ENCODE assay signal across 11 cellular contexts in the genomic region with DNA sequence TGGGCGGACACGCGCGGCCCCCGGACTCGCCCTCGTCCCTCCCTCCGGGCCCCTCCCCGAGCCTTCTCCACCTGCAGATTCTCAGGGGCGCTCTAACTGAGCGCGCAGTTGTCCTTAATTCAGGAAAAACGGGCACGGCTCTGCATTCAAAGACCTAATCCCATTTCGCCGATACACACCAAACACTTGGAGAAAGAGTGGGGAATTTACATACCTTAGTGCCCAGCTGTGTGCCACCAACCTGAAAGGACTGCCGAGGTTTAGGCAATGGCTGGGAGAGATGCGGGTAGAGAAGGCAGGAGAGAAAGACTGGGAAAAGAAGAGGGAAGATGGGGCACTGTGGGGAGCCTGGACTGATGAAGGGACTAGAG. TPM values are rescaled to one million over a fixed set of nuclear protein-coding genes. Genes with fewer than 3 reads are reported as not detected.
DNase-seq lines count a peak whose midpoint lies in the region; ATAC-seq and TF ChIP-seq lines count a peak whose summit lies in the region.
"Had no signal": no experiment of that assay in that cellular context is flagged by ENCODE, and none has a peak within 500 bp of the region (broad histone marks: within the 10 kb centered on the region; RNA-seq: fewer than 3 reads in every experiment).

No MANE protein-coding gene starts in this region.

- CTCF ChIA-PET in mammary epithelial cell (lab: Charles Lee; ENCODE audit: low non-redundant PET) = no interaction called here

- dilution Hi-C loops in mammary epithelial cell (cut with HindIII; ENCODE audit: low sequenced_read_pairs) = no loop called here

- H3K27ac ChIP-seq in mammary epithelial cell (ENCODE audit: insufficient read depth, low read depth, low read length) (no peak overlapping the region), lower lobe of right lung (no peak overlapping the region)

- DNase-seq in DMS79 treated with DMSO at 0.1 percent for 48 hours (lab: John Stamatoyannopoulos, UW) = peak; percentile 20
- no peak for DNase-seq in DMS79 (lab: John Stamatoyannopoulos, UW)
- DNase-seq in mammary epithelial cell = no peak
- DNase-seq in lower lobe of right lung = no peak
- DNase-seq in stimulated activated naive CD8-positive, alpha-beta T cell treated with anti-CD3 and anti-CD28 coated beads, Interleukin-15, amount 100 ng/mL, for 72 hours = no peak
- no peak for DNase-seq in COLO829 (ENCODE audit: low spot score)
- DNase-seq in stimulated activated CD8-positive, alpha-beta memory T cell treated with anti-CD3 and anti-CD28 coated beads, Interleukin-4, amount 100 ng/mL, for 48 hours = no peak
- DNase-seq: 8988T; activated CD4-positive, alpha-beta T cell treated with anti-CD3 and anti-CD28 coated beads, Interleukin-2, amount 50 U/mL, for 1 hour; NCI-H2171 treated with DMSO at 0.1 percent for 48 hours had no signal

- H3K4me3 ChIP-seq in mammary epithelial cell (replicated peaks in 1 of 3; ENCODE audit: insufficient read depth in 1 of 3, low read depth in 2 of 3, low read length in 3 of 3) (no peak overlapping the region), lower lobe of right lung (peak overlapping the region; percentile 47)

- peak overlapping the region; percentile 78 for H3K4me2 ChIP-seq in mammary epithelial cell (ENCODE audit: insufficient read depth, low read depth, low read length)

- H3K4me1 ChIP-seq in mammary epithelial cell (ENCODE audit: insufficient read depth, low read length) (no peaks in the 10 kb centered on the region), lower lobe of right lung (peaks cover 7% of the 10 kb centered on the region)

- peaks cover 6 to 21% of the 10 kb centered on the region in 2 donors for H3K9me3 Mint-ChIP-seq in stimulated activated naive CD8-positive, alpha-beta T cell treated with anti-CD3 and anti-CD28 coated beads, Interleukin-15, amount 100 ng/mL, for 72 hours

- peak overlapping the region; percentile 59 for H2AFZ ChIP-seq in mammary epithelial cell (ENCODE audit: low read depth, low read length)

- ATAC-seq in lower lobe of right lung = peak in 1 of 2 donors; percentile 7
- ATAC-seq in stimulated activated naive CD8-positive, alpha-beta T cell treated with anti-CD3 and anti-CD28 coated beads, Interleukin-15, amount 100 ng/mL, for 72 hours = no peak
- no peak for ATAC-seq in GM19395 (IDR thresholded peaks at IDR 0.05; ENCODE audit: unreplicated experiment)

- no peaks in the 10 kb centered on the region for H3K79me2 ChIP-seq in mammary epithelial cell (ENCODE audit: insufficient read depth, low read length)

- intact Hi-C loops in mammary epithelial cell (cut with micrococcal nuclease) = no loop called here
- intact Hi-C loops in lower lobe of right lung (cut with DNase I) = no loop called here

- WGBS in mammary epithelial cell (ENCODE audit: low coverage, missing lambda C conversion rate) = 100% methylated on average over 2 of the region's 18 CpGs

- no peaks in the 10 kb centered on the region for H4K20me1 ChIP-seq in mammary epithelial cell (ENCODE audit: insufficient read depth, low read length)

- TF ChIP-seq CTCF in mammary epithelial cell (conservative IDR thresholded peaks at IDR 0.05 in 1 of 2, IDR thresholded peaks at IDR 0.05 in 1 of 2; ENCODE audit: extremely low read depth in 1 of 2, insufficient read depth in 1 of 2, low read depth in 1 of 2, low read length in 2 of 2) (no peak), lower lobe of right lung (IDR thresholded peaks at IDR 0.05) (no peak)

- peak overlapping the region in 1 of 2 donors; percentile 2 for H3K27ac Mint-ChIP-seq in stimulated activated naive CD8-positive, alpha-beta T cell treated with anti-CD3 and anti-CD28 coated beads, Interleukin-15, amount 100 ng/mL, for 72 hours

- no peaks in the 10 kb centered on the region for H3K9me3 ChIP-seq in mammary epithelial cell (replicated peaks; ENCODE audit: insufficient read depth, low read length)
- no peaks in the 10 kb centered on the region for H3K9me3 ChIP-seq in lower lobe of right lung

- H3K4me3 Mint-ChIP-seq in stimulated activated naive CD8-positive, alpha-beta T cell treated with anti-CD3 and anti-CD28 coated beads, Interleukin-15, amount 100 ng/mL, for 72 hours = peak overlapping the region; percentile 5 to 58

- peaks cover 6% of the 10 kb centered on the region for H3K4me1 Mint-ChIP-seq in stimulated activated naive CD8-positive, alpha-beta T cell treated with anti-CD3 and anti-CD28 coated beads, Interleukin-15, amount 100 ng/mL, for 72 hours

- no peaks in the 10 kb centered on the region for H3K36me3 ChIP-seq in mammary epithelial cell (ENCODE audit: insufficient read depth, low read length)
- H3K36me3 ChIP-seq in lower lobe of right lung = no peaks in the 10 kb centered on the region

- no peak overlapping the region for H3K9ac ChIP-seq in mammary epithelial cell (ENCODE audit: insufficient read depth, low read length)

- in situ Hi-C loops in mammary epithelial cell (cut with MboI; ENCODE audit: low sequenced_read_pairs in 2 of 2) = no loop called here

- BruUV-seq in mammary epithelial cell (replicated peaks; lab: Mats Ljungman, UMichigan) = no TSS peak

- H3K27me3 ChIP-seq in mammary epithelial cell (ENCODE audit: insufficient read depth, low read length) (peaks cover 20% of the 10 kb centered on the region), lower lobe of right lung (ENCODE audit: low read depth) (peaks cover 40% of the 10 kb centered on the region)

- peaks cover 63% of the 10 kb centered on the region for H3K27me3 Mint-ChIP-seq in stimulated activated naive CD8-positive, alpha-beta T cell treated with anti-CD3 and anti-CD28 coated beads, Interleukin-15, amount 100 ng/mL, for 72 hours

RNA-seq across cellular contexts. Expression of gene IGDCC3, which starts 21.8 kb away (rescaled TPM):
- total RNA-seq in mammary epithelial cell (not detected), lower lobe of right lung (not detected)
- polyA plus RNA-seq in mammary epithelial cell = not detected
- not detected for polyA minus RNA-seq in mammary epithelial cell

RNA-seq across cellular contexts. Expression of gene RNU5B-1, which starts 51.5 kb away (rescaled TPM):
- not detected for total RNA-seq in mammary epithelial cell
- polyA plus RNA-seq in mammary epithelial cell = not detected
- polyA minus RNA-seq in mammary epithelial cell = under 0.01 TPM
- 47.6 TPM for total RNA-seq in lower lobe of right lung

Comparison
In these comparisons a context has a peak if more than half of its experiments do, and no peak if none do; other contexts are left out.
1. RNA of gene RNU5B-1, which starts 51.5 kb away (total RNA-seq): 47.6 TPM in lower lobe of right lung (single experiment); not detected in mammary epithelial cell; every median in the first group is over 10 times any median in the second.